ENCODE assay signal across 32 cellular contexts in the genomic region with DNA sequence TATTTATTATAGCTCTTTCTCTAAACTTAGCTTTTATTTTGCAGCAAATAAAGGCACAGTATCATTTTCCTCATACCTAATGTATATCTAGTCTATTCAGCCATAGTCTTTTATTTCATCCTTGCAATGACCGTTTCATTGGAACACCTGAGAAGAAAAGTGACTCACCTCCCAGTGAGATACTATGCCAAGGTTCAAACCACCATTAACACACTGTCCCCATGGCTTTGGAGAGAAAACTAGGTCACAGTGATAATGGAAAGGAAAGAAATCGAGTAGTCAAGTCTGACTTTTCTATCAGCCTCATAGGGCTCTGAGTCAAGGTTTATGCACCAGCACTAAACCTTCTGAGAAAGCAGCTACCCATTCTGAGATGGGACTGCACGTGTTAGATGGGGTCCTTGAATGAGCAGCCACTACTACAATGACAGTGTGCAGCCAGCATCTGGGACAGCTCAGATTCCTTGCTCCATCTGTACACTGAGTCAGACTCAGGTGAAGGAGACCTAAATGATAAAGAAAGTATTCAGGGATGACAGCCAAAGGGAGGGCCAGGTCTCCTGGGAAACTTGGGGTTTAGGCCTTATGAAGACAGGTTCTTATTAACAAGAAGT.
A peak's percentile ranks its signal among the peaks of the same experiment; 100 is the strongest.
DNase-seq lines count a peak whose midpoint lies in the region; ATAC-seq, FAIRE-seq and TF ChIP-seq lines count a peak whose summit lies in the region.
"Had no signal": no experiment of that assay in that cellular context is flagged by ENCODE, and none has a peak within 500 bp of the region (broad histone marks: within the 10 kb centered on the region; RNA-seq: fewer than 3 reads in every experiment).

No MANE protein-coding gene starts in this region.

- DNase-seq in PC-3 (peak; percentile 68), bronchial epithelial cell (ENCODE audit: low read depth) (peak; percentile 40), kidney tubule cell (ENCODE audit: low spot score) (peak; percentile 29), C1 segment of cervical spinal cord (lab: John Stamatoyannopoulos, UW) (no peak)
- DNase-seq: activated CD4-positive, alpha-beta T cell treated with anti-CD3 and anti-CD28 coated beads for 1 hour; activated CD8-positive, alpha-beta T cell treated with anti-CD3 and anti-CD28 coated beads, Interleukin-2, amount 10 ng/mL, durations not matched to agents 7 days and 5 days; activated gamma-delta T cell treated with Interleukin-2 at 50 U/mL for 16 hours; body of pancreas; Caco-2; DND-41; effector CD8-positive, alpha-beta T cell; NCI-H1092 treated with DMSO at 0.1 percent for 48 hours; NCI-H1930; NCI-H345; NCI-H82; OCI-M1; psoas muscle; SHP77; stimulated activated CD8-positive, alpha-beta memory T cell treated with anti-CD3 and anti-CD28 coated beads, Interleukin-4, amount 100 ng/mL, for 48 hours; T-cell; upper lobe of right lung had no signal

- H3K36me3 ChIP-seq in ACC112 (ENCODE audit: insufficient read depth, low read length) (no peaks in the 10 kb centered on the region), PC-3 (ENCODE audit: low read depth, low read length) (no peaks in the 10 kb centered on the region), bronchial epithelial cell (ENCODE audit: control insufficient read depth, insufficient read depth, low read length) (no peaks in the 10 kb centered on the region)
- H3K36me3 ChIP-seq: HAP-1, neutrophil, upper lobe of right lung had no signal

- CTCF ChIA-PET in PC-3 (lab: Charles Lee), result no interaction called here

- peak; percentile 43 for FAIRE-seq in bronchial epithelial cell (lab: Jason Lieb, UNC)
- FAIRE-seq: A204.1, GM12891, TTC549 had no signal

- H3K4me3 ChIP-seq in ACC112 (ENCODE audit: low read depth, low read length), result peak overlapping the region; percentile 13; the same call in 1 of the 2 replicates
- peak overlapping the region; percentile 39 for H3K4me3 ChIP-seq in PC-3 (ENCODE audit: low read length)
- H3K4me3 ChIP-seq in bronchial epithelial cell (ENCODE audit: low read depth, low read length), result no peak overlapping the region
- H3K4me3 ChIP-seq: body of pancreas, HAP-1, lung, psoas muscle, upper lobe of right lung had no signal

- peak overlapping the region; percentile 55 for H3K4me2 ChIP-seq in PC-3 (ENCODE audit: low read length)

- POLR2A ChIA-PET in PC-3 (lab: Charles Lee; ENCODE audit: unreplicated experiment), result no interaction called here

- intact Hi-C loops in PC-3 (cut with micrococcal nuclease), result loop anchor here (1.0 to 2.0 kb wide), 3 partner anchors 41 to 139 kb away; no protein-coding TSS in a partner anchor

- H3K9me2 ChIP-seq in PC-3 (replicated peaks; ENCODE audit: low read length), result no peaks in the 10 kb centered on the region

- H3F3A ChIP-seq in PC-3 (ENCODE audit: low read length, unreplicated experiment), result peaks cover 5% of the 10 kb centered on the region

- TF ChIP-seq CTCF in PC-3 (conservative IDR thresholded peaks at IDR 0.05; ENCODE audit: low read depth, low read length) (no peak), bronchial epithelial cell (IDR thresholded peaks at IDR 0.05; ENCODE audit: insufficient read depth, low read length, severe bottlenecking) (no peak)

- peaks cover 28% of the 10 kb centered on the region for H3K4me1 ChIP-seq in ACC112 (ENCODE audit: control insufficient read depth, insufficient read depth, low read length, unreplicated experiment)
- peaks cover 25% of the 10 kb centered on the region for H3K4me1 ChIP-seq in PC-3 (ENCODE audit: insufficient read depth, low read length)
- H3K4me1 ChIP-seq: body of pancreas, Caco-2, HAP-1, psoas muscle, upper lobe of right lung had no signal

- H3K27me3 ChIP-seq in ACC112 (ENCODE audit: insufficient read depth, low read length) (no peaks in the 10 kb centered on the region), PC-3 (ENCODE audit: low read length) (no peaks in the 10 kb centered on the region), bronchial epithelial cell (ENCODE audit: control insufficient read depth, insufficient read depth, low read length) (no peaks in the 10 kb centered on the region)
- H3K27me3 ChIP-seq: body of pancreas, neutrophil, upper lobe of right lung had no signal

- no peaks in the 10 kb centered on the region for H4K20me1 ChIP-seq in PC-3 (ENCODE audit: low read length)

- peak overlapping the region; percentile 43 for H3K9ac ChIP-seq in PC-3 (ENCODE audit: low read length)

- no peaks in the 10 kb centered on the region for H3K9me3 ChIP-seq in PC-3 (ENCODE audit: low read length)
- H3K9me3 ChIP-seq: body of pancreas, Caco-2, HAP-1, neutrophil, psoas muscle, upper lobe of right lung had no signal

- peak overlapping the region; percentile 11 for H2AFZ ChIP-seq in ACC112 (ENCODE audit: low read length, unreplicated experiment)
- peak overlapping the region; percentile 9; the same call in 1 of the 2 replicates for H2AFZ ChIP-seq in PC-3 (ENCODE audit: low read length)

- BruUV-seq in PC-3 (replicated peaks; lab: Mats Ljungman, UMichigan), result no TSS peak

- ATAC-seq in PC-3 (peak; percentile 51), GM19397 (IDR thresholded peaks at IDR 0.05; ENCODE audit: unreplicated experiment) (no peak), HG03095 (IDR thresholded peaks at IDR 0.05; ENCODE audit: unreplicated experiment) (no peak), GM18520 (IDR thresholded peaks at IDR 0.05; ENCODE audit: unreplicated experiment) (no peak)
- ATAC-seq: activated CD8-positive, alpha-beta T cell treated with anti-CD3 and anti-CD28 coated beads, Interleukin-2, amount 10 ng/mL, durations not matched to agents 7 days and 5 days; body of pancreas; psoas muscle; T-cell had no signal

- H3K27ac ChIP-seq in ACC112 (ENCODE audit: low read depth, low read length) (peak overlapping the region; percentile 61), PC-3 (ENCODE audit: low read length) (peak overlapping the region; percentile 89)
- H3K27ac ChIP-seq: body of pancreas, HL-60, neutrophil, psoas muscle, upper lobe of right lung had no signal

- no peaks in the 10 kb centered on the region for H3K79me2 ChIP-seq in ACC112 (ENCODE audit: control insufficient read depth, insufficient read depth, low read length, unreplicated experiment)
- H3K79me2 ChIP-seq in PC-3 (ENCODE audit: low read length), result no peaks in the 10 kb centered on the region

Comparison
In these comparisons a context has a peak if more than half of its experiments do, and no peak if none do; other contexts are left out.
1. DNase-seq: peak in PC-3 (single experiment), bronchial epithelial cell (single experiment) and kidney tubule cell (single experiment); none in C1 segment of cervical spinal cord (0 of 14).